Comparison of ENCODE assay signal across 8 cellular contexts in genomic region chr3:132317229-132317948, GRCh38. TPM values are rescaled to one million over a fixed set of nuclear protein-coding genes. Genes with fewer than 3 reads are reported as not detected.
A peak's percentile ranks its signal among the peaks of the same experiment; 100 is the strongest.
DNase-seq lines count a peak whose midpoint lies in the region; ATAC-seq and TF ChIP-seq lines count a peak whose summit lies in the region.

Gene ACP3 (plus strand): TSS chr3:132317407. CDS start chr3:132317457, 50 bp downstream.

- H3K4me3 Mint-ChIP-seq in memory B cell = peak within 1 kb of the TSS; percentile 74

- H3K36me3 ChIP-seq in colonic mucosa = no peaks in the 10 kb centered on the region

- H3K4me3 ChIP-seq in colonic mucosa = peak within 1 kb of the TSS; percentile 12

- in situ Hi-C loops in ACHN (cut with HindIII; ENCODE audit: low pct_ligation_motif_present, low pct_unique_long_range_greater_than_20kb, low sequenced_read_pairs) = no loop called here

- no peaks in the 10 kb centered on the region for H3K27me3 ChIP-seq in colonic mucosa

- H3K9me3 Mint-ChIP-seq in memory B cell = no peaks in the 10 kb centered on the region

- peak; percentile 77 for ATAC-seq in GM19397 (IDR thresholded peaks at IDR 0.05; ENCODE audit: unreplicated experiment)
- peak; percentile 67 for ATAC-seq in memory B cell (ENCODE audit: low read depth)

- TF ChIP-seq CTCF in colonic mucosa (IDR thresholded peaks at IDR 0.05) = no peak

- H3K4me1 ChIP-seq in colonic mucosa = no peaks in the 10 kb centered on the region

- H3K27ac Mint-ChIP-seq in memory B cell = peak within 1 kb of the TSS; percentile 35

- peak within 1 kb of the TSS in 1 of 2 donors; percentile 13 for H3K9ac ChIP-seq in colonic mucosa (ENCODE audit: low read depth in 2 of 2, low read length in 2 of 2)

- peaks cover 7% of the 10 kb centered on the region for H3K4me1 Mint-ChIP-seq in memory B cell

- no peaks in the 10 kb centered on the region for H3K27me3 Mint-ChIP-seq in memory B cell

- H3K36me3 Mint-ChIP-seq in memory B cell = no peaks in the 10 kb centered on the region

- intact Hi-C loops in colonic mucosa (cut with DNase I) = no loop called here

- peak within 1 kb of the TSS; percentile 68 for H3K27ac ChIP-seq in colonic mucosa

- no peaks in the 10 kb centered on the region for H3K9me3 ChIP-seq in colonic mucosa

- peak; percentile 38 for DNase-seq in A172 (ENCODE audit: low spot score)
- DNase-seq in NCI-H2029 treated with DMSO at 0.1 percent for 48 hours (lab: John Stamatoyannopoulos, UW) = peak; percentile 84
- DNase-seq in colonic mucosa = peak; percentile 51
- DNase-seq in memory B cell (ENCODE audit: low spot score in 2 of 2) = no peak
- no peak for DNase-seq in NCI-H2171 (lab: John Stamatoyannopoulos, UW)
- no peak for DNase-seq in ecto neural progenitor cell (ENCODE audit: low spot score)
- no peak for DNase-seq in ACHN

RNA-seq across cellular contexts. Expression of gene ACP3, which starts in this region (rescaled TPM):
- total RNA-seq in A172 (2014; rRNA removed; shearing (Covaris generic)) = not detected in 2 replicates
- 10 to 100 TPM in 1 of 2 donors, 1 to 10 TPM in 1; 8.1 to 23.5 TPM for total RNA-seq in colonic mucosa

Comparison
In these comparisons a context has a peak if more than half of its experiments do, and no peak if none do; other contexts are left out.
1. Peak in DNase-seq in A172; RNA of the gene not detected or under 1 TPM.
2. DNase-seq: peak in NCI-H2029 treated with DMSO at 0.1 percent for 48 hours (single experiment) and colonic mucosa (single experiment); none in memory B cell (0 of 2), NCI-H2171 (single experiment), ecto neural progenitor cell (single experiment) and ACHN (single experiment).